Comparison of ENCODE assay signal across 13 cellular contexts in the genomic region with DNA sequence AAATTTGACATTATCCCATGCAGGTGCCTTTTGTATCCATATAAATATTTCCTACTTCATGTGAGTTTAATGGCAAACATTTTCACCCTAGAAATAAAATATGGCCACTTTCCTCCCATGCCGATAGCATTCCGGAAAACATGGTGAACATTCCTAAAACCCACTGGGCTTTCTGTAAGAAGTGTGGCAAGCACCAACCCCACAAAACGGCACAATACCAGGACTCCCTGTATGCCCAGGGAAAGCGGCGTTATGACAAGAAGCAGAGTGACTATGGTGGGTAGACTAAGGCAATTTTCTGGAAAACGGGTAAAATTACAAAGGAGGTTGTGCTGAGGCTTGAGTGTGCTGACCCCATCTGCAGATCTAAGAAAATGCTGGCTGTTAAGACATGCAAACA. TPM values are rescaled to one million over a fixed set of nuclear protein-coding genes. Genes with fewer than 3 reads are reported as not detected.
DNase-seq lines count a peak whose midpoint lies in the region; TF ChIP-seq lines count a peak whose summit lies in the region.
"Had no signal": no experiment of that assay in that cellular context is flagged by ENCODE, and none has a peak within 500 bp of the region (broad histone marks: within the 10 kb centered on the region; RNA-seq: fewer than 3 reads in every experiment).

No MANE protein-coding gene starts in this region.

- H3K27me3 ChIP-seq in left ventricle myocardium inferior (ENCODE audit: low read depth): no peaks in the 10 kb centered on the region
- H3K27me3 ChIP-seq in muscle layer of duodenum (ENCODE audit: low read depth, low read length): no peaks in the 10 kb centered on the region
- no peaks in the 10 kb centered on the region for H3K27me3 ChIP-seq in uterus
- H3K27me3 ChIP-seq: BLaER1 had no signal

- H3K27ac Mint-ChIP-seq in chondrocyte (ENCODE audit: unreplicated experiment): peak overlapping the region; percentile 99

- TF ChIP-seq CTCF in left ventricle myocardium inferior (IDR thresholded peaks at IDR 0.05; ENCODE audit: borderline replicate concordance) (no peak), chondrocyte (IDR thresholded peaks at IDR 0.05) (no peak), uterus (IDR thresholded peaks at IDR 0.05) (no peak), GM13977 (IDR thresholded peaks at IDR 0.05; ENCODE audit: extremely low read depth, insufficient read depth, missing control alignments) (no peak)

- H3K27me3 Mint-ChIP-seq in chondrocyte (ENCODE audit: low read depth): no peaks in the 10 kb centered on the region
- H3K27me3 Mint-ChIP-seq: stimulated activated memory B cell treated with anti-CD40 and anti-IgM and Interleukin-4, amounts not matched to agents 10 μg/mL and 1 μg/mL and 100 μg/mL, for 72 hours had no signal

- H3K4me1 ChIP-seq in left ventricle myocardium inferior (peaks cover 98% of the 10 kb centered on the region), muscle layer of duodenum (ENCODE audit: control insufficient read depth in 1 of 2, insufficient read depth in 2 of 2, low read length in 2 of 2) (peaks cover 55 to 62% of the 10 kb centered on the region in 2 donors), uterus (peaks cover 32 to 33% of the 10 kb centered on the region in 2 donors)

- H3K4me1 Mint-ChIP-seq in chondrocyte (ENCODE audit: low read depth): peaks cover 94% of the 10 kb centered on the region

- H3K4me3 ChIP-seq in left ventricle myocardium inferior (peak overlapping the region; percentile 88), muscle layer of duodenum (ENCODE audit: low read depth in 1 of 2, low read length in 2 of 2) (peak overlapping the region in 1 of 2 donors; percentile 26), uterus (no peak overlapping the region)
- H3K4me3 ChIP-seq: BLaER1 had no signal

- H3K36me3 Mint-ChIP-seq in chondrocyte (ENCODE audit: low read depth): peaks cover 35% of the 10 kb centered on the region

- H3K27ac ChIP-seq in left ventricle myocardium inferior (replicated peaks): peak overlapping the region; percentile 99
- H3K27ac ChIP-seq in muscle layer of duodenum (ENCODE audit: low read length): peak overlapping the region; percentile 99
- H3K27ac ChIP-seq in uterus: peak overlapping the region; percentile 90 to 96
- H3K27ac ChIP-seq: BLaER1 had no signal

- H3K36me3 ChIP-seq in left ventricle myocardium inferior (peaks cover 14% of the 10 kb centered on the region), muscle layer of duodenum (ENCODE audit: control insufficient read depth in 1 of 2, insufficient read depth in 2 of 2, low read length in 2 of 2) (peaks cover 5 to 11% of the 10 kb centered on the region in 2 donors), uterus (no peaks in the 10 kb centered on the region)

- in situ Hi-C loops in G401 (cut with HindIII; ENCODE audit: low sequenced_read_pairs) (no loop called here), GM13977 (cut with MboI; ENCODE audit: low pct_unique_long_range_greater_than_20kb, low sequenced_read_pairs, unreplicated experiment) (no loop called here)

- no peak for TF ChIP-seq POLR2A in uterus (IDR thresholded peaks at IDR 0.05)

- H3K9me3 ChIP-seq in left ventricle myocardium inferior (replicated peaks) (no peaks in the 10 kb centered on the region), muscle layer of duodenum (ENCODE audit: control insufficient read depth in 1 of 2, low read length in 2 of 2) (no peaks in the 10 kb centered on the region), uterus (no peaks in the 10 kb centered on the region)
- H3K9me3 ChIP-seq: BLaER1 had no signal

- no peak for DNase-seq in left ventricle myocardium inferior
- DNase-seq in cardiac septum (ENCODE audit: low spot score): no peak
- DNase-seq in chondrocyte (ENCODE audit: low spot score): no peak
- DNase-seq in uterus: no peak
- no peak for DNase-seq in G401 (ENCODE audit: low spot score)
- no peak for DNase-seq in GM13977 (ENCODE audit: low spot score)
- DNase-seq in NCI-H2029 treated with DMSO at 0.1 percent for 48 hours (lab: John Stamatoyannopoulos, UW): no peak
- DNase-seq: activated CD4-positive, alpha-beta T cell treated with anti-CD3 and anti-CD28 coated beads, Interleukin-2, amount 50 U/mL, for 1 hour; islet precursor cell; NK-92 treated with Interleukin-12 subunit alpha and Interleukin-12 subunit beta, amount 100 ng/mL, for 24 hours had no signal

- peak overlapping the region; percentile 70 for H3K4me3 Mint-ChIP-seq in chondrocyte (ENCODE audit: unreplicated experiment)

- intact Hi-C loops in left ventricle myocardium inferior (cut with micrococcal nuclease) (no loop called here), cardiac septum (cut with DNase I) (no loop called here), uterus (cut with DNase I; ENCODE audit: low total_unique reads) (no loop called here)

- H3K9me3 Mint-ChIP-seq in chondrocyte (ENCODE audit: low read depth): no peaks in the 10 kb centered on the region
- H3K9me3 Mint-ChIP-seq: stimulated activated memory B cell treated with anti-CD40 and anti-IgM and Interleukin-4, amounts not matched to agents 10 μg/mL and 1 μg/mL and 100 μg/mL, for 72 hours had no signal

RNA-seq across cellular contexts. Expression of gene ANXA2, which starts 7.6 kb away (rescaled TPM):
- total RNA-seq in left ventricle myocardium inferior (123 TPM), cardiac septum (177 TPM), chondrocyte (2,649 to 2,819 TPM (median 2,779 TPM) in 3 replicates), uterus (100 to 1,000 TPM; 376 to 811 (median 549) TPM)
- 851 and 1,039 TPM in 2 replicates for total RNA-seq in G401 (2014; rRNA removed; shearing (Covaris generic))
